9 cellular contexts compared by ENCODE assay signal in genomic region chr17:41527076-41528023, GRCh38. TPM values are rescaled to one million over a fixed set of nuclear protein-coding genes. Genes with fewer than 3 reads are reported as not detected.
DNase-seq lines count a peak whose midpoint lies in the region; ATAC-seq and TF ChIP-seq lines count a peak whose summit lies in the region.
"Had no signal": no experiment of that assay in that cellular context is flagged by ENCODE, and none has a peak within 500 bp of the region (broad histone marks: within the 10 kb centered on the region; RNA-seq: fewer than 3 reads in every experiment).

No MANE protein-coding gene starts in this region.

- no peak overlapping the region for H3K27ac Mint-ChIP-seq in naive thymus-derived CD4-positive, alpha-beta T cell

- no peaks in the 10 kb centered on the region for H3K9me2 ChIP-seq in MM.1S (replicated peaks; ENCODE audit: insufficient read depth, low read length)

- H3K4me3 ChIP-seq in AG04449 (ENCODE audit: low read depth, low read length) (peak overlapping the region; percentile 69), MM.1S (ENCODE audit: low read length) (no peak overlapping the region), epithelial cell of esophagus (ENCODE audit: low read length) (peak overlapping the region; percentile 66)
- peak overlapping the region; percentile 39 for H3K4me3 ChIP-seq in naive thymus-derived CD4-positive, alpha-beta T cell (ENCODE audit: low read length)

- H3K27ac ChIP-seq in MM.1S (ENCODE audit: low read length), result no peak overlapping the region
- H3K27ac ChIP-seq in naive thymus-derived CD4-positive, alpha-beta T cell (ENCODE audit: low read depth, low read length), result no peak overlapping the region

- peak overlapping the region in 9 of 10 donors; percentile 46 to 83 (median 65) for H3K4me3 Mint-ChIP-seq in naive thymus-derived CD4-positive, alpha-beta T cell

- POLR2A ChIA-PET in AG04449 (lab: Yijun Ruan, JAX), result interaction anchor here (0.7 to 2.6 kb wide), 3 partner anchors 11 to 21 kb away, joined by 3 to 11 read pairs (median 6); no protein-coding TSS in a partner anchor
- POLR2A ChIA-PET in naive thymus-derived CD4-positive, alpha-beta T cell (lab: Charles Lee), result no interaction called here

- no peaks in the 10 kb centered on the region for H3K4me1 ChIP-seq in MM.1S (ENCODE audit: low read length)
- H3K4me1 ChIP-seq in naive thymus-derived CD4-positive, alpha-beta T cell (ENCODE audit: control insufficient read depth in 2 of 2, insufficient read depth in 2 of 2, low read length in 2 of 2), result peaks cover 0 to 4% of the 10 kb centered on the region in 2 donors

- H3K36me3 ChIP-seq in MM.1S (replicated peaks; ENCODE audit: insufficient read depth, low read length), result no peaks in the 10 kb centered on the region
- H3K36me3 ChIP-seq in naive thymus-derived CD4-positive, alpha-beta T cell (ENCODE audit: control insufficient read depth in 2 of 3, insufficient read depth in 3 of 3, low read length in 3 of 3), result no peaks in the 10 kb centered on the region

- peaks cover 30% of the 10 kb centered on the region for H3K27me3 ChIP-seq in MM.1S (replicated peaks; ENCODE audit: insufficient read depth, low read length)
- H3K27me3 ChIP-seq in naive thymus-derived CD4-positive, alpha-beta T cell (ENCODE audit: control insufficient read depth in 2 of 2, insufficient read depth in 2 of 2, low read length in 2 of 2), result peaks cover 3 to 23% of the 10 kb centered on the region in 2 donors

- no peaks in the 10 kb centered on the region for H3K9me3 Mint-ChIP-seq in naive thymus-derived CD4-positive, alpha-beta T cell

- peak overlapping the region; percentile 24; the same call in 1 of the 2 replicates for H3K4me2 ChIP-seq in MM.1S (ENCODE audit: low read depth, low read length)

- DNase-seq in AG04449 (ENCODE audit: low read depth, low spot score) (no peak), MM.1S (no peak), epithelial cell of esophagus (ENCODE audit: low read depth) (no peak), mucosa of gallbladder (ENCODE audit: low spot score) (no peak), HK-2 (ENCODE audit: unreplicated experiment) (no peak), SK-N-DZ (ENCODE audit: low spot score) (no peak), T1000 (lab: John Stamatoyannopoulos, UW) (no peak)
- DNase-seq in naive thymus-derived CD4-positive, alpha-beta T cell, result peak in 3 of 9 donors; percentile 6 to 11 (median 9)

- no peak overlapping the region for H2AFZ ChIP-seq in MM.1S (ENCODE audit: low read length)

- no peaks in the 10 kb centered on the region for H3F3A ChIP-seq in MM.1S (ENCODE audit: insufficient read depth, low read length)

- no peaks in the 10 kb centered on the region for H3K36me3 Mint-ChIP-seq in naive thymus-derived CD4-positive, alpha-beta T cell

- no peaks in the 10 kb centered on the region for H3K79me2 ChIP-seq in MM.1S (ENCODE audit: low read length)

- H3K4me1 Mint-ChIP-seq in naive thymus-derived CD4-positive, alpha-beta T cell, result peaks cover 0 to 21% (median 4%) of the 10 kb centered on the region in 7 donors

- no peaks in the 10 kb centered on the region for H3K9me3 ChIP-seq in MM.1S (replicated peaks; ENCODE audit: insufficient read depth, low read length)
- no peaks in the 10 kb centered on the region for H3K9me3 ChIP-seq in naive thymus-derived CD4-positive, alpha-beta T cell (ENCODE audit: control insufficient read depth in 2 of 3, low read length in 3 of 3)

- no peaks in the 10 kb centered on the region for H4K20me1 ChIP-seq in MM.1S (ENCODE audit: insufficient read depth, low read length)

- ATAC-seq in naive thymus-derived CD4-positive, alpha-beta T cell, result peak; percentile 24

- peaks cover 30 to 65% (median 39%) of the 10 kb centered on the region in 5 donors for H3K27me3 Mint-ChIP-seq in naive thymus-derived CD4-positive, alpha-beta T cell

- no peak overlapping the region for H3K9ac ChIP-seq in MM.1S (ENCODE audit: low read length)

- TF ChIP-seq CTCF in AG04449 (IDR thresholded peaks at IDR 0.05; ENCODE audit: insufficient read depth, low read length, missing control alignments) (no peak), MM.1S (IDR thresholded peaks at IDR 0.05; ENCODE audit: low read length) (no peak), epithelial cell of esophagus (IDR thresholded peaks at IDR 0.05; ENCODE audit: insufficient read depth, low read depth, low read length, missing control alignments) (no peak)

- CTCF ChIA-PET in AG04449 (lab: Yijun Ruan, JAX), result interaction anchor here (1.1 to 2.5 kb wide), 5 partner anchors 16 to 205 kb away, joined by 3 to 10 read pairs (median 6); no protein-coding TSS in a partner anchor
- CTCF ChIA-PET in naive thymus-derived CD4-positive, alpha-beta T cell (lab: Charles Lee), result interaction anchor here (0.6 kb wide), 1 partner anchor 41 kb away, joined by 3 read pairs; no protein-coding TSS in a partner anchor

- intact Hi-C loops in naive thymus-derived CD4-positive, alpha-beta T cell (cut with micrococcal nuclease), result no loop called here

RNA-seq across cellular contexts. Expression of gene KRT19, which starts 0.8 kb away (rescaled TPM):
- total RNA-seq in naive thymus-derived CD4-positive, alpha-beta T cell, result not detected
- not detected for polyA plus RNA-seq in naive thymus-derived CD4-positive, alpha-beta T cell
- total RNA-seq in mucosa of gallbladder, result 1,522 TPM
- polyA plus RNA-seq in SK-N-DZ (2014; cell fraction: cytosol; rRNA removed), result 1.1 and 1.3 TPM in 2 replicates
- polyA plus RNA-seq in SK-N-DZ (2014; cell fraction: nucleus; rRNA removed), result 0.32 and 2.0 TPM in 2 replicates

RNA-seq across cellular contexts. Expression of gene KRT15, which starts 8.7 kb away (rescaled TPM):
- total RNA-seq in naive thymus-derived CD4-positive, alpha-beta T cell, result not detected
- polyA plus RNA-seq in naive thymus-derived CD4-positive, alpha-beta T cell, result not detected
- 5.6 TPM for total RNA-seq in mucosa of gallbladder
- not detected in 2 replicates for polyA plus RNA-seq in SK-N-DZ (2014; cell fraction: cytosol; rRNA removed)
- polyA plus RNA-seq in SK-N-DZ (2014; cell fraction: nucleus; rRNA removed), result not detected in 2 replicates

RNA-seq across cellular contexts. Expression of gene KRT13, which starts 21.9 kb away (rescaled TPM):
- not detected for total RNA-seq in naive thymus-derived CD4-positive, alpha-beta T cell
- not detected for polyA plus RNA-seq in naive thymus-derived CD4-positive, alpha-beta T cell
- 0.40 TPM for total RNA-seq in mucosa of gallbladder
- polyA plus RNA-seq in SK-N-DZ (2014; cell fraction: cytosol; rRNA removed), result not detected in 2 replicates
- polyA plus RNA-seq in SK-N-DZ (2014; cell fraction: nucleus; rRNA removed), result not detected in 2 replicates
- total RNA-seq: temporal lobe had no signal

RNA-seq across cellular contexts. Expression of gene KRT36, which starts 37.6 kb away (rescaled TPM):
- not detected for total RNA-seq in naive thymus-derived CD4-positive, alpha-beta T cell
- not detected for polyA plus RNA-seq in naive thymus-derived CD4-positive, alpha-beta T cell
- not detected for total RNA-seq in mucosa of gallbladder
- not detected in 2 replicates for polyA plus RNA-seq in SK-N-DZ (2014; cell fraction: cytosol; rRNA removed)
- polyA plus RNA-seq in SK-N-DZ (2014; cell fraction: nucleus; rRNA removed), result not detected in 2 replicates
- total RNA-seq: temporal lobe had no signal

RNA-seq across cellular contexts. Expression of gene KRT9, which starts 44.5 kb away (rescaled TPM):
- total RNA-seq in naive thymus-derived CD4-positive, alpha-beta T cell, result not detected
- polyA plus RNA-seq in naive thymus-derived CD4-positive, alpha-beta T cell, result not detected
- total RNA-seq in mucosa of gallbladder, result not detected
- 0.27 TPM in 1 of 2 replicates, not detected in the other for polyA plus RNA-seq in SK-N-DZ (2014; cell fraction: cytosol; rRNA removed)
- polyA plus RNA-seq in SK-N-DZ (2014; cell fraction: nucleus; rRNA removed), result 1.6 TPM in 1 of 2 replicates, not detected in the other
- total RNA-seq: temporal lobe had no signal

Comparison
In these comparisons a context has a peak if more than half of its experiments do, and no peak if none do; other contexts are left out.
1. RNA of gene KRT19, which starts 0.8 kb away (total RNA-seq): 1,522 TPM in mucosa of gallbladder (single experiment); not detected in naive thymus-derived CD4-positive, alpha-beta T cell; every median in the first group is over 1,000 times any median in the second.